8 cellular contexts compared by ENCODE assay signal in genomic region chr17:76268015-76268749, GRCh38. TPM values are rescaled to one million over a fixed set of nuclear protein-coding genes. Genes with fewer than 3 reads are reported as not detected.
DNase-seq lines count a peak whose midpoint lies in the region; ATAC-seq, FAIRE-seq and TF ChIP-seq lines count a peak whose summit lies in the region.

No MANE protein-coding gene starts in this region.

- H3K9me3 ChIP-seq in RWPE2 (ENCODE audit: severe bottlenecking), result no peaks in the 10 kb centered on the region
- no peaks in the 10 kb centered on the region for H3K9me3 ChIP-seq in cardiac muscle cell (ENCODE audit: low read depth)

- H3K9me3 Mint-ChIP-seq in activated naive CD4-positive, alpha-beta T cell treated with anti-CD3 and anti-CD28 coated beads, Interleukin-2, amount 50 U/mL, for 72 hours, result no peaks in the 10 kb centered on the region

- H3K36me3 Mint-ChIP-seq in activated naive CD4-positive, alpha-beta T cell treated with anti-CD3 and anti-CD28 coated beads, Interleukin-2, amount 50 U/mL, for 72 hours, result peaks cover 20 to 56% of the 10 kb centered on the region in 2 donors

- DNase-seq in GM12892 (ENCODE audit: insufficient read length) (no peak), RWPE2 (ENCODE audit: low spot score) (no peak), cardiac muscle cell (ENCODE audit: low read depth in 1 of 2, low spot score in 1 of 2) (peak in 1 of 2 donors; percentile 93), sciatic nerve (ENCODE audit: low spot score) (peak; percentile 87)
- peak; percentile 69 to 81 for DNase-seq in activated naive CD4-positive, alpha-beta T cell treated with anti-CD3 and anti-CD28 coated beads, Interleukin-2, amount 50 U/mL, for 72 hours (ENCODE audit: low spot score in 2 of 2)

- intact Hi-C loops in sciatic nerve (cut with DNase I), result no loop called here

- peaks cover 36% of the 10 kb centered on the region for H3K4me1 ChIP-seq in RWPE2 (ENCODE audit: insufficient read depth, poor library complexity, severe bottlenecking)
- H3K4me1 ChIP-seq in cardiac muscle cell (ENCODE audit: low read depth), result peaks cover 57% of the 10 kb centered on the region

- H3K36me3 ChIP-seq in RWPE2 (ENCODE audit: low read depth), result peaks cover 21% of the 10 kb centered on the region
- H3K36me3 ChIP-seq in cardiac muscle cell, result peaks cover 2% of the 10 kb centered on the region

- peak; percentile 94 for TF ChIP-seq POLR2A in GM12892 (IDR thresholded peaks at IDR 0.05; ENCODE audit: low read depth, low read length)

- peak; percentile 5; the same call in 2 of the 3 replicates for ATAC-seq in RWPE2 (ENCODE audit: low read depth)
- peak; percentile 4 to 8 for ATAC-seq in activated naive CD4-positive, alpha-beta T cell treated with anti-CD3 and anti-CD28 coated beads, Interleukin-2, amount 50 U/mL, for 72 hours
- peak; percentile 49 for ATAC-seq in sciatic nerve
- ATAC-seq in HG03342 (IDR thresholded peaks at IDR 0.05; ENCODE audit: unreplicated experiment), result no peak
- ATAC-seq in HG02970 (IDR thresholded peaks at IDR 0.05; ENCODE audit: low FRiP score, unreplicated experiment), result no peak
- ATAC-seq in HG02938 (IDR thresholded peaks at IDR 0.05; ENCODE audit: unreplicated experiment), result no peak

- H3K4me3 ChIP-seq in RWPE2 (ENCODE audit: severe bottlenecking), result no peak overlapping the region
- no peak overlapping the region for H3K4me3 ChIP-seq in cardiac muscle cell

- peak; percentile 82 for FAIRE-seq in GM12892 (lab: Jason Lieb, UNC)

- H3K27ac ChIP-seq in RWPE2 (ENCODE audit: poor library complexity, severe bottlenecking), result peak overlapping the region; percentile 75
- H3K27ac ChIP-seq in cardiac muscle cell, result peak overlapping the region; percentile 90

- H3K27ac Mint-ChIP-seq in activated naive CD4-positive, alpha-beta T cell treated with anti-CD3 and anti-CD28 coated beads, Interleukin-2, amount 50 U/mL, for 72 hours, result peak overlapping the region; percentile 98 to 100

- no peak for TF ChIP-seq CTCF in RWPE2 (IDR thresholded peaks at IDR 0.05; ENCODE audit: poor library complexity, severe bottlenecking)
- TF ChIP-seq CTCF in cardiac muscle cell (IDR thresholded peaks at IDR 0.05; ENCODE audit: low read depth, low read length), result no peak

- H3K27me3 ChIP-seq in RWPE2 (ENCODE audit: insufficient read depth, poor library complexity, severe bottlenecking), result no peaks in the 10 kb centered on the region
- no peaks in the 10 kb centered on the region for H3K27me3 ChIP-seq in cardiac muscle cell

RNA-seq across cellular contexts. Expression of gene UBALD2, which starts 3.0 kb away (rescaled TPM):
- polyA plus RNA-seq in GM12892 (2012; ENCODE audit: missing spikeins), result 48.7 TPM
- total RNA-seq in activated naive CD4-positive, alpha-beta T cell treated with anti-CD3 and anti-CD28 coated beads, Interleukin-2, amount 50 U/mL, for 72 hours, result 100 to 1,000 TPM; 262 to 294 TPM
- 13.5 and 23.2 TPM in 2 replicates for total RNA-seq in cardiac muscle cell
- polyA plus RNA-seq in cardiac muscle cell, result 13.2 and 19.6 TPM in 2 replicates
- total RNA-seq in sciatic nerve, result 38.4 TPM

RNA-seq across cellular contexts. Expression of gene RNF157, which starts 27.9 kb away (rescaled TPM):
- 4.6 TPM for polyA plus RNA-seq in GM12892 (2012; ENCODE audit: missing spikeins)
- 10 to 100 TPM; 22.0 to 35.1 TPM for total RNA-seq in activated naive CD4-positive, alpha-beta T cell treated with anti-CD3 and anti-CD28 coated beads, Interleukin-2, amount 50 U/mL, for 72 hours
- total RNA-seq in cardiac muscle cell (11.4 and 15.0 TPM in 2 replicates), sciatic nerve (15.8 TPM)
- 11.0 and 15.2 TPM in 2 replicates for polyA plus RNA-seq in cardiac muscle cell

RNA-seq across cellular contexts. Expression of gene QRICH2, which starts 39.9 kb away (rescaled TPM):
- 0.42 TPM for polyA plus RNA-seq in GM12892 (2012; ENCODE audit: missing spikeins)
- total RNA-seq in activated naive CD4-positive, alpha-beta T cell treated with anti-CD3 and anti-CD28 coated beads, Interleukin-2, amount 50 U/mL, for 72 hours, result 1 to 10 TPM in 1 of 2 donors, under 1 TPM in 1; 0.46 to 1.8 TPM
- 6.4 and 6.8 TPM in 2 replicates for total RNA-seq in cardiac muscle cell
- 2.2 and 5.0 TPM in 2 replicates for polyA plus RNA-seq in cardiac muscle cell
- 4.1 TPM for total RNA-seq in sciatic nerve

Comparison
In these comparisons a context has a peak if more than half of its experiments do, and no peak if none do; other contexts are left out.
1. DNase-seq: peak in activated naive CD4-positive, alpha-beta T cell treated with anti-CD3 and anti-CD28 coated beads, Interleukin-2, amount 50 U/mL, for 72 hours (2 of 2) and sciatic nerve (single experiment); none in GM12892 (single experiment) and RWPE2 (single experiment).
2. ATAC-seq: peak in RWPE2 (single experiment), activated naive CD4-positive, alpha-beta T cell treated with anti-CD3 and anti-CD28 coated beads, Interleukin-2, amount 50 U/mL, for 72 hours (2 of 2) and sciatic nerve (single experiment); none in HG03342 (single experiment), HG02970 (single experiment) and HG02938 (single experiment).